ENCODE assay signal across 1 cellular context in genomic region chr17:64152428-64153125, GRCh38.
TF ChIP-seq lines count a peak whose summit lies in the region.

No MANE protein-coding gene starts in this region.

TF ChIP-seq in K562, 482 proteins besides CTCF, POLR2A, EP300 and RAD21 (continued from another document):
- no peak for TF ChIP-seq PYGO2 (tag; IDR thresholded peaks at IDR 0.05)
- no peak for TF ChIP-seq POLR3A (IDR thresholded peaks at IDR 0.05; ENCODE audit: borderline replicate concordance, extremely low read depth, insufficient read depth, insufficient read length)
- TF ChIP-seq MYBL2 (IDR thresholded peaks at IDR 0.05; ENCODE audit: low read depth) = no peak
- TF ChIP-seq MYBL2 (CRISPR knock-in tag; IDR thresholded peaks at IDR 0.05; ENCODE audit: borderline replicate concordance) = no peak
- TF ChIP-seq SP1 (CRISPR knock-in tag; IDR thresholded peaks at IDR 0.05) = 0 out of 2 replicates have a peak, but pooled peaks have one; percentile 26
- peak; percentile 73 for TF ChIP-seq TCF3 (CRISPR knock-in tag; IDR thresholded peaks at IDR 0.05)
- TF ChIP-seq KDM4B (IDR thresholded peaks at IDR 0.05; ENCODE audit: borderline replicate concordance in 2 of 2, low read depth in 1 of 2) = no peak
- peak; percentile 33; the same call in 1 of the 2 replicates for TF ChIP-seq ARID1B (IDR thresholded peaks at IDR 0.05)
- TF ChIP-seq NR3C1 (CRISPR knock-in tag; IDR thresholded peaks at IDR 0.05) = no peak
- TF ChIP-seq SOX6 (IDR thresholded peaks at IDR 0.05) = 0 out of 2 replicates have a peak, but pooled peaks have one; percentile 39
- no peak for TF ChIP-seq ASH1L (IDR thresholded peaks at IDR 0.05; ENCODE audit: borderline replicate concordance, low read depth, partially characterized antibody)
- TF ChIP-seq CBFA2T3 (IDR thresholded peaks at IDR 0.05) = peak; percentile 44
- peak; percentile 38; the same call in 1 of the 2 replicates for TF ChIP-seq TAL1 (IDR thresholded peaks at IDR 0.05)
